Comparison of ENCODE assay signal across 1 cellular context in the genomic region with DNA sequence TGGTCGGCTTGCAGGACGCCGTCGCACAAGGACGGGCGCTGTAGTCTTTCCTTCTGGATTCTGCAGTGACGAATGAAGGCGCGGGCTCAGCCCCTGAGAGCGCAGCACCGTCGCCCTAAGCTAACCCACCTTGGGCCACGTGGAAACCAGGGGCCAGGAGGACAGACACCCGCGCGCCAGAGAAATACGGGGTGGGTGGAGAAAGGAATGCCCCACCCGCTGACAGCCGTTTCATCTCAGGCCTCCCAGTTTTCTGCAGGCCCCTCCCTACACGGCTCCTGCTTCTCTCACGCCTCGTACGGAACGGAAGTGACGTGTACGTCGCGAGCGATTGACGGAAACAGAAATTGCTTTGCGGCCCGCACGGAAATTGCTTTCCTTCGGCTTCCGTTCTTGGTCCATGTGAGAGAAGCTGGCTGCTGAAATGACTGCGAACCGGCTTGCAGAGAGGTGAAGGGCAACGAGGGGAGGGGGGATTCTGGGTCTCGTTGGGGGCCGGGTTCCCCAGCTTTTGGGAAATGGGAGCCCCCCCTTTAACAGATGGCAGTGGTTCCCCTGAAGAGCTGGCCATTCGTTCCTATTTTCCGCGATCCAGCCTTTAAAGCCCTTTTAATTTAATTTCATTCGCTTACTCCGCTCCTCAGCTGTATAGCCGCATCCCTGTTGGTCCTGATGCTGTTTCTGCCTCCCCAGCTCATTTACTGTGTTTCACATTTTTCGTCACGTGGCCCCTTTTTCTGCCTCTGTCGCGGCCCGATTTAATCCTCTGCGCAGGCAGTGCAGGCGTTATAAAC.
A peak's percentile ranks its signal among the peaks of the same experiment; 100 is the strongest.
TF ChIP-seq lines count a peak whose summit lies in the region.

UTP14A (plus strand) TSS at position 378 of the 794 bp plus-strand sequence; CDS start at position 425, 47 bp downstream.

TF ChIP-seq in K562, 482 proteins besides CTCF, POLR2A, EP300 and RAD21 (continued from another document and continues in another):
- no peak for TF ChIP-seq GTF3C2 (IDR thresholded peaks at IDR 0.05; ENCODE audit: borderline replicate concordance, extremely low read depth, insufficient read length)
- TF ChIP-seq LARP7 (IDR thresholded peaks at IDR 0.05) = no peak
- no peak for TF ChIP-seq KLF13 (tag; IDR thresholded peaks at IDR 0.05; ENCODE audit: borderline replicate concordance, low read depth)
- TF ChIP-seq, protein P1, sequence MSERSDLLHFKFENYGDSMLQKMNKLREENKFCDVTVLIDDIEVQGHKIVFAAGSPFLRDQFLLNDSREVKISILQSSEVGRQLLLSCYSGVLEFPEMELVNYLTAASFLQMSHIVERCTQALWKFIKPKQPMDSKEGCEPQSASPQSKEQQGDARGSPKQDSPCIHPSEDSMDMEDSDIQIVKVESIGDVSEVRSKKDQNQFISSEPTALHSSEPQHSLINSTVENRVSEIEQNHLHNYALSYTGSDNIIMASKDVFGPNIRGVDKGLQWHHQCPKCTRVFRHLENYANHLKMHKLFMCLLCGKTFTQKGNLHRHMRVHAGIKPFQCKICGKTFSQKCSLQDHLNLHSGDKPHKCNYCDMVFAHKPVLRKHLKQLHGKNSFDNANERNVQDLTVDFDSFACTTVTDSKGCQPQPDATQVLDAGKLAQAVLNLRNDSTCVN (CRISPR knock-in tag; IDR thresholded peaks at IDR 0.05) = no peak
- no peak for TF ChIP-seq MEF2A (IDR thresholded peaks at IDR 0.05; ENCODE audit: control insufficient read depth, low read depth, low read length)
- no peak for TF ChIP-seq TAL1 (IDR thresholded peaks at IDR 0.05)
- TF ChIP-seq NFRKB (IDR thresholded peaks at IDR 0.05; ENCODE audit: low read depth) = peak; percentile 47; the same call in 1 of the 2 replicates
- TF ChIP-seq SOX6 (IDR thresholded peaks at IDR 0.05) = 0 out of 2 replicates have a peak, but pooled peaks have one; percentile 34
- TF ChIP-seq ZNF324 (CRISPR knock-in tag; IDR thresholded peaks at IDR 0.05) = no peak
- no peak; the same call in 1 of the 2 replicates for TF ChIP-seq CREB3 (tag; conservative IDR thresholded peaks at IDR 0.05; ENCODE audit: low read depth)
- TF ChIP-seq ZSCAN32 (CRISPR knock-in tag; IDR thresholded peaks at IDR 0.05) = no peak
- no peak for TF ChIP-seq HINFP (tag; conservative IDR thresholded peaks at IDR 0.05; ENCODE audit: low read depth)
- TF ChIP-seq, protein P2, sequence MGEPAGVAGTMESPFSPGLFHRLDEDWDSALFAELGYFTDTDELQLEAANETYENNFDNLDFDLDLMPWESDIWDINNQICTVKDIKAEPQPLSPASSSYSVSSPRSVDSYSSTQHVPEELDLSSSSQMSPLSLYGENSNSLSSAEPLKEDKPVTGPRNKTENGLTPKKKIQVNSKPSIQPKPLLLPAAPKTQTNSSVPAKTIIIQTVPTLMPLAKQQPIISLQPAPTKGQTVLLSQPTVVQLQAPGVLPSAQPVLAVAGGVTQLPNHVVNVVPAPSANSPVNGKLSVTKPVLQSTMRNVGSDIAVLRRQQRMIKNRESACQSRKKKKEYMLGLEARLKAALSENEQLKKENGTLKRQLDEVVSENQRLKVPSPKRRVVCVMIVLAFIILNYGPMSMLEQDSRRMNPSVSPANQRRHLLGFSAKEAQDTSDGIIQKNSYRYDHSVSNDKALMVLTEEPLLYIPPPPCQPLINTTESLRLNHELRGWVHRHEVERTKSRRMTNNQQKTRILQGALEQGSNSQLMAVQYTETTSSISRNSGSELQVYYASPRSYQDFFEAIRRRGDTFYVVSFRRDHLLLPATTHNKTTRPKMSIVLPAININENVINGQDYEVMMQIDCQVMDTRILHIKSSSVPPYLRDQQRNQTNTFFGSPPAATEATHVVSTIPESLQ (CRISPR knock-in tag; IDR thresholded peaks at IDR 0.05) = no peak
- TF ChIP-seq, protein P3, sequence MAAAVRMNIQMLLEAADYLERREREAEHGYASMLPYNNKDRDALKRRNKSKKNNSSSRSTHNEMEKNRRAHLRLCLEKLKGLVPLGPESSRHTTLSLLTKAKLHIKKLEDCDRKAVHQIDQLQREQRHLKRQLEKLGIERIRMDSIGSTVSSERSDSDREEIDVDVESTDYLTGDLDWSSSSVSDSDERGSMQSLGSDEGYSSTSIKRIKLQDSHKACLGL (CRISPR knock-in tag; IDR thresholded peaks at IDR 0.05; ENCODE audit: borderline replicate concordance, poor library complexity, severe bottlenecking) = no peak
- TF ChIP-seq RB1 (IDR thresholded peaks at IDR 0.05; ENCODE audit: low read depth) = 0 out of 2 replicates have a peak, but pooled peaks have one; percentile 47
- TF ChIP-seq NCOA2 (IDR thresholded peaks at IDR 0.05; ENCODE audit: partially characterized antibody in 2 of 2) = no peak
- no peak for TF ChIP-seq ILK (tag; IDR thresholded peaks at IDR 0.05; ENCODE audit: borderline replicate concordance, low read depth)
- TF ChIP-seq DACH1 (IDR thresholded peaks at IDR 0.05; ENCODE audit: partially characterized antibody) = no peak
- no peak for TF ChIP-seq ZBTB8A (IDR thresholded peaks at IDR 0.05; ENCODE audit: partially characterized antibody)
- TF ChIP-seq PCBP1 (IDR thresholded peaks at IDR 0.05; ENCODE audit: low read depth, low read length, poor library complexity, severe bottlenecking) = no peak
- TF ChIP-seq NFATC3 (IDR thresholded peaks at IDR 0.05) = no peak
- TF ChIP-seq GABPA (tag; conservative IDR thresholded peaks at IDR 0.05; ENCODE audit: low read depth) = peak; percentile 95
- TF ChIP-seq FOS (IDR thresholded peaks at IDR 0.05; ENCODE audit: extremely low read depth, insufficient read length) = no peak
- no peak for TF ChIP-seq ADNP (tag; IDR thresholded peaks at IDR 0.05)
- TF ChIP-seq SRSF9 (IDR thresholded peaks at IDR 0.05; ENCODE audit: borderline replicate concordance, low read depth, low read length) = no peak
- no peak for TF ChIP-seq RFX7 (CRISPR knock-in tag; IDR thresholded peaks at IDR 0.05)
- TF ChIP-seq GTF2F1 (IDR thresholded peaks at IDR 0.05; ENCODE audit: low read depth, low read length) = no peak
- no peak for TF ChIP-seq CAMTA2 (CRISPR knock-in tag; conservative IDR thresholded peaks at IDR 0.05)
- TF ChIP-seq RNF2 (IDR thresholded peaks at IDR 0.05) = no peak
- TF ChIP-seq SPI1 (IDR thresholded peaks at IDR 0.05; ENCODE audit: borderline replicate concordance, low read depth, low read length) = peak; percentile 44; the same call in 1 of the 2 replicates
- TF ChIP-seq ZBTB9 (CRISPR knock-in tag; IDR thresholded peaks at IDR 0.05) = no peak
- TF ChIP-seq E2F1 (CRISPR knock-in tag; IDR thresholded peaks at IDR 0.05) = no peak
- no peak for TF ChIP-seq ZFPM2 (CRISPR knock-in tag; IDR thresholded peaks at IDR 0.05)
- TF ChIP-seq ZBTB2 (IDR thresholded peaks at IDR 0.05) = no peak
- no peak for TF ChIP-seq MBD1 (CRISPR knock-in tag; IDR thresholded peaks at IDR 0.05)
- no peak for TF ChIP-seq REST (CRISPR knock-in tag; IDR thresholded peaks at IDR 0.05; ENCODE audit: low read depth)
- no peak for TF ChIP-seq ILF3 (IDR thresholded peaks at IDR 0.05; ENCODE audit: borderline replicate concordance)
- no peak for TF ChIP-seq TCF3 (CRISPR knock-in tag; IDR thresholded peaks at IDR 0.05)
- TF ChIP-seq BCOR (IDR thresholded peaks at IDR 0.05) = no peak
- TF ChIP-seq ZNF785 (CRISPR knock-in tag; IDR thresholded peaks at IDR 0.05) = no peak
